Comparison of ENCODE assay signal across 7 cellular contexts in genomic region chr16:20383106-20384029, GRCh38. TPM values are rescaled to one million over a fixed set of nuclear protein-coding genes. Genes with fewer than 3 reads are reported as not detected.
DNase-seq lines count a peak whose midpoint lies in the region; ATAC-seq and TF ChIP-seq lines count a peak whose summit lies in the region.

No MANE protein-coding gene starts in this region.

- peak; percentile 65 for ATAC-seq in activated T-helper 17 cell treated with anti-CD3 and anti-CD28 coated beads, Interleukin-2, amount 50 U/mL, for 72 hours (replicated peaks)
- ATAC-seq in HG03432 (IDR thresholded peaks at IDR 0.05; ENCODE audit: unreplicated experiment): no peak

- H3K4me3 Mint-ChIP-seq in activated T-helper 17 cell treated with anti-CD3 and anti-CD28 coated beads, Interleukin-2, amount 50 U/mL, for 72 hours: no peak overlapping the region

- TF ChIP-seq EP300 in ovary (IDR thresholded peaks at IDR 0.05): no peak

- no peak overlapping the region for H3K27ac Mint-ChIP-seq in activated T-helper 17 cell treated with anti-CD3 and anti-CD28 coated beads, Interleukin-2, amount 50 U/mL, for 72 hours

- H3K36me3 ChIP-seq in KMS-11 (ENCODE audit: insufficient read depth): no peaks in the 10 kb centered on the region
- no peaks in the 10 kb centered on the region for H3K36me3 ChIP-seq in ovary

- no peaks in the 10 kb centered on the region for H3K27me3 ChIP-seq in KMS-11 (ENCODE audit: insufficient read depth, low read depth)
- no peaks in the 10 kb centered on the region for H3K27me3 ChIP-seq in ovary

- intact Hi-C loops in ovary (cut with DNase I): loop anchor here in 2 of 4 donors (5.0 to 10.0 kb wide), 2 partner anchors 476 to 479 kb away; no protein-coding TSS in a partner anchor

- H3K4me2 ChIP-seq in KMS-11: no peak overlapping the region

- H3K4me1 Mint-ChIP-seq in activated T-helper 17 cell treated with anti-CD3 and anti-CD28 coated beads, Interleukin-2, amount 50 U/mL, for 72 hours: no peaks in the 10 kb centered on the region

- H3K9me3 ChIP-seq in ovary: no peaks in the 10 kb centered on the region

- peak; percentile 3 for DNase-seq in OCI-M2 (lab: John Stamatoyannopoulos, UW; ENCODE audit: unreplicated experiment)
- peak; percentile 48 for DNase-seq in germinal center (ENCODE audit: low spot score)
- peak; percentile 34 to 61 (median 42) for DNase-seq in ovary

- H3K4me1 ChIP-seq in KMS-11 (ENCODE audit: low read depth, poor library complexity, severe bottlenecking): no peaks in the 10 kb centered on the region
- H3K4me1 ChIP-seq in ovary (ENCODE audit: insufficient read depth): peaks cover 3% of the 10 kb centered on the region

- peaks cover 16% of the 10 kb centered on the region for H3K27me3 Mint-ChIP-seq in activated T-helper 17 cell treated with anti-CD3 and anti-CD28 coated beads, Interleukin-2, amount 50 U/mL, for 72 hours

- TF ChIP-seq CTCF in GM12873 (IDR thresholded peaks at IDR 0.05; ENCODE audit: insufficient read depth, low read depth, low read length, missing control alignments) (peak; percentile 84), KMS-11 (conservative IDR thresholded peaks at IDR 0.05; ENCODE audit: low read depth, low read length) (peak; percentile 85), ovary (IDR thresholded peaks at IDR 0.05) (peak; percentile 19 to 56 (median 43))

- H2AFZ ChIP-seq in KMS-11 (ENCODE audit: low read depth): no peak overlapping the region; the same call in 1 of the 2 replicates

- TF ChIP-seq POLR2A in ovary (IDR thresholded peaks at IDR 0.05): no peak

- H3K27ac ChIP-seq in KMS-11: no peak overlapping the region
- H3K27ac ChIP-seq in ovary: no peak overlapping the region

- H3K79me2 ChIP-seq in KMS-11 (ENCODE audit: insufficient read depth, low read depth): no peaks in the 10 kb centered on the region

- H4K20me1 ChIP-seq in KMS-11 (ENCODE audit: insufficient read depth): no peaks in the 10 kb centered on the region

- no peaks in the 10 kb centered on the region for H3K9me3 Mint-ChIP-seq in activated T-helper 17 cell treated with anti-CD3 and anti-CD28 coated beads, Interleukin-2, amount 50 U/mL, for 72 hours

- H3K4me3 ChIP-seq in KMS-11 (IDR thresholded peaks at IDR 0.05; ENCODE audit: insufficient read depth, low read depth, low read length) (no peak overlapping the region), ovary (no peak overlapping the region)

- H3K9ac ChIP-seq in KMS-11: no peak overlapping the region

- 30 to 35% (median 31%) methylated on average over 11 of the region's 11 CpGs for WGBS in ovary, 3 donors

- no peaks in the 10 kb centered on the region for H3K36me3 Mint-ChIP-seq in activated T-helper 17 cell treated with anti-CD3 and anti-CD28 coated beads, Interleukin-2, amount 50 U/mL, for 72 hours (ENCODE audit: low read depth)

RNA-seq across cellular contexts. Expression of gene PDILT, which starts 21.2 kb away (rescaled TPM):
- total RNA-seq in activated T-helper 17 cell treated with anti-CD3 and anti-CD28 coated beads, Interleukin-2, amount 50 U/mL, for 72 hours: not detected
- total RNA-seq in ovary: not detected
- not detected for polyA plus RNA-seq in ovary

RNA-seq across cellular contexts. Expression of gene ACSM5, which starts 26.0 kb away (rescaled TPM):
- total RNA-seq in activated T-helper 17 cell treated with anti-CD3 and anti-CD28 coated beads, Interleukin-2, amount 50 U/mL, for 72 hours: not detected
- 1 to 10 TPM in 3 of 7 donors, under 1 TPM in 4; 0.24 to 2.2 (median 0.92) TPM for total RNA-seq in ovary
- 1 to 10 TPM; 1.4 to 1.8 TPM for polyA plus RNA-seq in ovary

RNA-seq across cellular contexts. Expression of gene UMOD, which starts 30.9 kb away (rescaled TPM):
- not detected for total RNA-seq in activated T-helper 17 cell treated with anti-CD3 and anti-CD28 coated beads, Interleukin-2, amount 50 U/mL, for 72 hours
- not detected for total RNA-seq in ovary
- polyA plus RNA-seq in ovary: not detected

RNA-seq across cellular contexts. Expression of gene GP2, which starts 56.1 kb away (rescaled TPM):
- not detected for total RNA-seq in activated T-helper 17 cell treated with anti-CD3 and anti-CD28 coated beads, Interleukin-2, amount 50 U/mL, for 72 hours
- total RNA-seq in ovary: 10 to 100 TPM in 2 of 7 donors, 1 to 10 TPM in 1, under 1 TPM in 2, not detected in 2; 0.30 to 21.0 (median 2.0) TPM
- not detected for polyA plus RNA-seq in ovary
